In the genomic region with DNA sequence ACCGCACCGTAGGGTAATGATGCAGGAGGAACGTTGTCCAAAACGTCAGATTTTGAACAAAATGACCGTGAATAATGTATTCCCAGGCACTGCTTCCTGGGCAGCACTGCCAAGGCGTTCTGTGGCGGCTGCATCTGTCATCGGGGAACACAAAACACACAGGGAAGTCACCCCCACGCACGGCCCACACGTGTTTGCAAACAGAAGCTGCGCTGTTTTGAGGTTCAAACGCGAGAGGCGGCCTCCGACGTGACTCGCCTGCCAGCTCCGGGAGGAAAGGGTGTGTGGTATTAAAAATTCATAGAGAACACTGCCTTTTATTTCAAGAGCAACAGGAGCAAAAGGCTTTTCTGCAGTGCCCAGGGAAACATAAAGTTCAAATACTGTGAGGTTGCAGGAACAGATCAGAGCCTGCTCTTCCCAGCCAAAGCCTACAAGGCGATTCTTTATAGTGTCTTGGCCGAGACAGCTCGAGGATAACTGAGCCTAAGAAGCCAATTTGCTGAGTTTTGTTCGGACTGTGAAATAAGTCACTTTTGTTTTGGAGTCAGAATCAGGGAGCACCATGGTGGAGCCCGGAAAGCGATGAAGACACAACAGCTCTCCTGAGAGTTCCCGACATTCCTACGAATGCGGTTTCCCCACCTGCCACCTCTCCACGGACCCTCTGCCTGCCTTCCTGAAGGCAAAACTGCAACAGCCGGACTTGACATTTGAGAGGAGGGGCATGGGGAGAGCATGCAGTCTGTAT, we compare ENCODE assay signal across 20 cellular contexts.
DNase-seq lines count a peak whose midpoint lies in the region; ATAC-seq, FAIRE-seq and TF ChIP-seq lines count a peak whose summit lies in the region.
"Had no signal": no experiment of that assay in that cellular context is flagged by ENCODE, and none has a peak within 500 bp of the region (broad histone marks: within the 10 kb centered on the region; RNA-seq: fewer than 3 reads in every experiment).

No MANE protein-coding gene starts in this region.

- CTCF ChIA-PET in H1 (lab: Charles Lee; ENCODE audit: partially characterized antibody) = no interaction called here
- CTCF ChIA-PET in activated CD8-positive, alpha-beta T cell treated with anti-CD3 and anti-CD28 coated beads for 36 hours (lab: Charles Lee) = no interaction called here

- no peak overlapping the region for H3K18ac ChIP-seq in H1 (ENCODE audit: extremely low read depth, low read length)

- H3K9ac ChIP-seq in H1 (replicated peaks in 1 of 4; ENCODE audit: extremely low read depth in 1 of 4, low read depth in 3 of 4, low read length in 3 of 4) = no peak overlapping the region

- no peaks in the 10 kb centered on the region for H3K23me2 ChIP-seq in H1 (ENCODE audit: low read depth, low read length)

- no peak overlapping the region for H3K27ac Mint-ChIP-seq in activated CD8-positive, alpha-beta T cell treated with anti-CD3 and anti-CD28 coated beads for 36 hours
- H3K27ac Mint-ChIP-seq: IgD-negative memory B cell had no signal

- no peak overlapping the region for H2AFZ ChIP-seq in H1 (ENCODE audit: low read length)

- no peak for TF ChIP-seq CTCF in H1 (IDR thresholded peaks at IDR 0.05; ENCODE audit: control extremely low read depth in 1 of 3, insufficient read depth in 1 of 3, low read depth in 1 of 3, low read length in 3 of 3)
- TF ChIP-seq CTCF in activated CD8-positive, alpha-beta T cell treated with anti-CD3 and anti-CD28 coated beads for 36 hours (IDR thresholded peaks at IDR 0.05) = no peak

- no peaks in the 10 kb centered on the region for H3K36me3 ChIP-seq in H1 (ENCODE audit: control insufficient read depth in 2 of 4, insufficient read depth in 4 of 4, low read length in 3 of 4)
- H3K36me3 ChIP-seq: Peyer's patch had no signal

- intact Hi-C loops in activated CD8-positive, alpha-beta T cell treated with anti-CD3 and anti-CD28 coated beads for 36 hours (cut with micrococcal nuclease) = no loop called here

- no peak overlapping the region for H2BK12ac ChIP-seq in H1 (ENCODE audit: low read depth, low read length)

- no peaks in the 10 kb centered on the region for H3K27me3 ChIP-seq in H1 (replicated peaks in 1 of 4; ENCODE audit: control insufficient read depth in 3 of 4, extremely low read depth in 1 of 4, insufficient read depth in 3 of 4, low read length in 3 of 4)
- H3K27me3 ChIP-seq: Peyer's patch had no signal

- TF ChIP-seq RAD21 in H1 (IDR thresholded peaks at IDR 0.05 in 1 of 2, conservative IDR thresholded peaks at IDR 0.05 in 1 of 2; ENCODE audit: low read depth in 2 of 2, low read length in 2 of 2) = no peak

- no peak overlapping the region for H3K4ac ChIP-seq in H1 (replicated peaks; ENCODE audit: insufficient read length, low read depth, low read length)

- peaks cover 0 to 6% of the 10 kb centered on the region in 2 experiments; a peak in 1 of 4 replicates for H3K9me3 ChIP-seq in H1 (ENCODE audit: insufficient read depth in 2 of 2, low read depth in 1 of 2, low read length in 1 of 2)
- H3K9me3 ChIP-seq: Peyer's patch had no signal

- H3K56ac ChIP-seq in H1 (replicated peaks; ENCODE audit: insufficient read length, low read depth, low read length) = no peak overlapping the region

- no peak overlapping the region for H2BK5ac ChIP-seq in H1 (ENCODE audit: low read depth, low read length)

- H3K79me1 ChIP-seq in H1 (ENCODE audit: low read depth, low read length) = no peaks in the 10 kb centered on the region

- no peak overlapping the region for H2AK5ac ChIP-seq in H1 (ENCODE audit: low read depth, low read length)

- no peak overlapping the region for H4K91ac ChIP-seq in H1 (replicated peaks; ENCODE audit: insufficient read length, low read length)

- no peak overlapping the region for H3K4me2 ChIP-seq in H1 (ENCODE audit: insufficient read depth in 1 of 2, low read depth in 2 of 2, low read length in 2 of 2)

- H3K4me1 ChIP-seq in H1 (replicated peaks in 1 of 4; ENCODE audit: control insufficient read depth in 3 of 4, insufficient read depth in 4 of 4, low read length in 3 of 4) = peaks cover 0 to 3% (median 0%) of the 10 kb centered on the region in 4 experiments; a peak in 3 of 7 replicates
- H3K4me1 ChIP-seq: Peyer's patch had no signal

- DNase-seq in H1 (ENCODE audit: low read depth in 1 of 2, low spot score in 2 of 2) = no peak
- peak; percentile 35 for DNase-seq in midbrain (lab: John Stamatoyannopoulos, UW)
- DNase-seq in retina = peak; percentile 14
- DNase-seq in activated CD8-positive, alpha-beta T cell treated with anti-CD3 and anti-CD28 coated beads for 36 hours = no peak
- no peak for DNase-seq in activated CD4-positive, CD25-positive, alpha-beta regulatory T cell (lab: John Stamatoyannopoulos, UW)
- DNase-seq in T-helper 1 cell = no peak
- DNase-seq: ACHN, DMS79, HCEC 1CT, Karpas-422, NCI-H1092, NCI-H146, NCI-H2029 treated with DMSO at 0.1 percent for 48 hours, NCI-H2171 treated with DMSO at 0.1 percent for 48 hours, NCI-H446 treated with DMSO at 0.1 percent for 48 hours, NCI-H69, Peyer's patch had no signal

- H4K5ac ChIP-seq in H1 (ENCODE audit: insufficient read length, low read depth, low read length) = no peak overlapping the region

- ATAC-seq in activated CD8-positive, alpha-beta T cell treated with anti-CD3 and anti-CD28 coated beads for 36 hours = no peak
- no peak for ATAC-seq in GM21576 (IDR thresholded peaks at IDR 0.05; ENCODE audit: unreplicated experiment)

- no peaks in the 10 kb centered on the region for H4K20me1 ChIP-seq in H1 (replicated peaks in 1 of 2; ENCODE audit: control insufficient read depth in 1 of 2, insufficient read depth in 2 of 2, low read length in 2 of 2)

- no peaks in the 10 kb centered on the region for H3K4me1 Mint-ChIP-seq in activated CD8-positive, alpha-beta T cell treated with anti-CD3 and anti-CD28 coated beads for 36 hours (ENCODE audit: low read depth)
- H3K4me1 Mint-ChIP-seq: IgD-negative memory B cell had no signal

- H4K8ac ChIP-seq in H1 (ENCODE audit: extremely low read depth, insufficient read depth, low read length) = no peak overlapping the region

- no peak overlapping the region for H3K4me3 ChIP-seq in H1 (ENCODE audit: extremely low read depth in 1 of 4, insufficient read depth in 2 of 4, low read depth in 3 of 4, low read length in 4 of 4)
- H3K4me3 ChIP-seq: Peyer's patch had no signal

- no peaks in the 10 kb centered on the region for H3K79me2 ChIP-seq in H1 (ENCODE audit: control insufficient read depth in 1 of 2, insufficient read depth in 2 of 2, low read length in 2 of 2)

- 91% methylated on average over 25 of the region's 30 CpGs; no CpG with 5 or more reads in 1 of the 2 experiments for WGBS in H1 (ENCODE audit: extremely low coverage in 1 of 2, insufficient coverage in 1 of 2, insufficient read length in 1 of 2, insufficient replicate concordance in 2 of 2, low coverage in 1 of 2, low lambda C conversion rate in 2 of 2, missing lambda C conversion rate in 1 of 2), 2 experiments

- no peak overlapping the region for H3K27ac ChIP-seq in H1 (ENCODE audit: low read depth, low read length)
- H3K27ac ChIP-seq: C4-2B, Peyer's patch had no signal

- TF ChIP-seq POLR2A in H1 (IDR thresholded peaks at IDR 0.05; ENCODE audit: control extremely low read depth in 1 of 2, low read depth in 2 of 2, low read length in 2 of 2) = no peak

- no peak overlapping the region for H3K23ac ChIP-seq in H1 (ENCODE audit: insufficient read length)

- H2BK15ac ChIP-seq in H1 (ENCODE audit: low read length) = peak overlapping the region; percentile 16; the same call in 1 of the 2 replicates

- peaks cover 9% of the 10 kb centered on the region for H3K9me3 Mint-ChIP-seq in activated CD8-positive, alpha-beta T cell treated with anti-CD3 and anti-CD28 coated beads for 36 hours

- FAIRE-seq in H1 (lab: Jason Lieb, UNC) = no peak

- H3K27me3 Mint-ChIP-seq in activated CD8-positive, alpha-beta T cell treated with anti-CD3 and anti-CD28 coated beads for 36 hours = no peaks in the 10 kb centered on the region
- H3K27me3 Mint-ChIP-seq: IgD-negative memory B cell had no signal

- no peak overlapping the region for H3K14ac ChIP-seq in H1 (ENCODE audit: insufficient read length)

- POLR2A ChIA-PET in H1 (lab: Charles Lee; ENCODE audit: partially characterized antibody) = no interaction called here
- POLR2A ChIA-PET in activated CD8-positive, alpha-beta T cell treated with anti-CD3 and anti-CD28 coated beads for 36 hours (lab: Charles Lee) = no interaction called here

- H2BK120ac ChIP-seq in H1 (replicated peaks; ENCODE audit: low read depth, low read length) = no peak overlapping the region

- TF ChIP-seq EP300 in H1 (IDR thresholded peaks at IDR 0.05; ENCODE audit: borderline replicate concordance in 1 of 2, low read depth in 2 of 2, low read length in 2 of 2) = no peak

- H2BK20ac ChIP-seq in H1 (ENCODE audit: low read length) = no peak overlapping the region

- H3K4me3 Mint-ChIP-seq in activated CD8-positive, alpha-beta T cell treated with anti-CD3 and anti-CD28 coated beads for 36 hours = no peak overlapping the region
- H3K4me3 Mint-ChIP-seq: IgD-negative memory B cell had no signal

- H3K36me3 Mint-ChIP-seq in activated CD8-positive, alpha-beta T cell treated with anti-CD3 and anti-CD28 coated beads for 36 hours (ENCODE audit: low read depth) = no peaks in the 10 kb centered on the region
- H3K36me3 Mint-ChIP-seq: IgD-negative memory B cell had no signal

TF ChIP-seq in H1, 55 proteins besides CTCF, POLR2A, EP300 and RAD21:
- TF ChIP-seq EZH2 (IDR thresholded peaks at IDR 0.05; ENCODE audit: low read depth, low read length, severe bottlenecking) (no peak), PHF8 (conservative IDR thresholded peaks at IDR 0.05; ENCODE audit: low read depth, low read length) (no peak), TAF1 (IDR thresholded peaks at IDR 0.05; ENCODE audit: low read depth, low read length) (no peak), SIRT6 (IDR thresholded peaks at IDR 0.05; ENCODE audit: low read length) (no peak), SIX5 (IDR thresholded peaks at IDR 0.05; ENCODE audit: low read depth, low read length) (no peak), RNF2 (IDR thresholded peaks at IDR 0.05; ENCODE audit: borderline replicate concordance, low read depth, low read length, missing control alignments, poor library complexity, severe bottlenecking) (no peak), GTF2F1 (IDR thresholded peaks at IDR 0.05; ENCODE audit: borderline replicate concordance, low read depth, low read length) (no peak), EGR1 (IDR thresholded peaks at IDR 0.05; ENCODE audit: borderline replicate concordance, low read depth, low read length) (no peak)
- TF ChIP-seq, protein P1, sequence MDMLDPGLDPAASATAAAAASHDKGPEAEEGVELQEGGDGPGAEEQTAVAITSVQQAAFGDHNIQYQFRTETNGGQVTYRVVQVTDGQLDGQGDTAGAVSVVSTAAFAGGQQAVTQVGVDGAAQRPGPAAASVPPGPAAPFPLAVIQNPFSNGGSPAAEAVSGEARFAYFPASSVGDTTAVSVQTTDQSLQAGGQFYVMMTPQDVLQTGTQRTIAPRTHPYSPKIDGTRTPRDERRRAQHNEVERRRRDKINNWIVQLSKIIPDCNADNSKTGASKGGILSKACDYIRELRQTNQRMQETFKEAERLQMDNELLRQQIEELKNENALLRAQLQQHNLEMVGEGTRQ (IDR thresholded peaks at IDR 0.05; ENCODE audit: low read length) = no peak

Comparison
In these comparisons a context has a peak if more than half of its experiments do, and no peak if none do; other contexts are left out.
1. DNase-seq: peak in midbrain (single experiment) and retina (single experiment); none in H1 (0 of 2), activated CD8-positive, alpha-beta T cell treated with anti-CD3 and anti-CD28 coated beads for 36 hours (single experiment), activated CD4-positive, CD25-positive, alpha-beta regulatory T cell (0 of 4) and T-helper 1 cell (0 of 5).